Comparison of ENCODE assay signal across 23 cellular contexts in the genomic region with DNA sequence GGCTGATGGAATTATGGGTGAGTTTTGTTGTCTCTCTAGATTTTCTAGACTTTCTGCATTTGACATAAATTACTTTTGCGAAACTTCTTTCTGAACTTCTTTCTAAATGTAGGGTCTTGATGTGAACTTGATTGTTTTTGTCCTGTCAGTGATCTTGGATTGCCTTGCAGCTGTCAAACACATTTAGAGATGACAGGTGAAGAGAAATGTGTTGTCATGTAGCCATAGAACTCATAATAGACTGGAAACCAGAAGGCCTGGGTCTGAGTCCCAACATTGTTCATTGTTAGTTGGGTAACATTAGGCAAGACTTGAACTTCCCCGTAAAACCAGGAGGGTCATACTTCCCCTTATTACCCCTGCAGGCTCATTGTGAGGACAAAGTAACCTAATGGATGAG.
"Had no signal": no experiment of that assay in that cellular context is flagged by ENCODE, and none has a peak within 500 bp of the region (broad histone marks: within the 10 kb centered on the region; RNA-seq: fewer than 3 reads in every experiment).

No MANE protein-coding gene starts in this region.

- H3K79me2 ChIP-seq: parathyroid adenoma had no signal

- H3K27me3 ChIP-seq: esophagus muscularis mucosa, heart right ventricle, spleen, suprapubic skin, tibial artery had no signal

- H3K9ac ChIP-seq: parathyroid adenoma had no signal

- H3K36me3 ChIP-seq: esophagus muscularis mucosa, heart right ventricle, left ventricle myocardium inferior, spleen, suprapubic skin, tibial artery had no signal

- H2AFZ ChIP-seq: parathyroid adenoma had no signal

- ATAC-seq: activated CD4-positive, alpha-beta T cell treated with anti-CD3 and anti-CD28 coated beads for 36 hours; activated CD8-positive, alpha-beta T cell treated with anti-CD3 and anti-CD28 coated beads, Interleukin-2, amount 10 ng/mL, durations not matched to agents 7 days and 5 days; foreskin keratinocyte; heart right ventricle; mucosa of descending colon; right cardiac atrium had no signal

- H3K27ac ChIP-seq: esophagus muscularis mucosa, foreskin keratinocyte, heart right ventricle, left ventricle myocardium inferior, parathyroid adenoma, spleen, suprapubic skin, tibial artery had no signal

- H3K4me1 ChIP-seq: foreskin keratinocyte, spleen, suprapubic skin had no signal

- H3K9me3 ChIP-seq: esophagus muscularis mucosa, heart right ventricle, left ventricle myocardium inferior, mucosa of descending colon, spleen, suprapubic skin, tibial artery had no signal

- H3K4me3 ChIP-seq: esophagus muscularis mucosa, heart right ventricle, left ventricle myocardium inferior, lung, mucosa of descending colon, spleen, suprapubic skin, tibial artery had no signal

- DNase-seq: activated CD4-positive, alpha-beta T cell treated with anti-CD3 and anti-CD28 coated beads for 36 hours; activated CD4-positive, CD25-positive, alpha-beta regulatory T cell; activated CD8-positive, alpha-beta T cell treated with anti-CD3 and anti-CD28 coated beads, Interleukin-2, amount 10 ng/mL, durations not matched to agents 7 days and 5 days; activated effector memory CD4-positive, alpha-beta T cell treated with Interleukin-2 at 50 U/mL for 16 hours; activated naive CD4-positive, alpha-beta T cell treated with Interleukin-2 at 50 U/mL for 16 hours; activated T-cell treated with anti-CD3 and anti-CD28 coated beads for 4 hours; anterior cingulate cortex; foreskin keratinocyte; heart right ventricle; islet precursor cell; left ventricle myocardium inferior; mucosa of descending colon; naive B cell; nucleus accumbens; right cardiac atrium; spleen; stimulated activated naive CD4-positive, alpha-beta T cell; T-helper 2 cell; tibial artery had no signal
